In genomic region chr16:49782405-49782804, GRCh38 we compare ENCODE assay signal across 24 cellular contexts.
"Had no signal": no experiment of that assay in that cellular context is flagged by ENCODE, and none has a peak within 500 bp of the region (broad histone marks: within the 10 kb centered on the region; RNA-seq: fewer than 3 reads in every experiment).

No MANE protein-coding gene starts in this region.

- H3K4me3 ChIP-seq: lung, suprapubic skin, tibial nerve had no signal

- H3K9me3 ChIP-seq: suprapubic skin, tibial nerve had no signal

- ATAC-seq: esophagus mucosa, left lobe of liver, natural killer cell, T-helper 17 cell had no signal

- H3K36me3 ChIP-seq: brain microvascular endothelial cell, suprapubic skin, tibial nerve had no signal

- H3K27me3 ChIP-seq: brain microvascular endothelial cell, suprapubic skin, tibial nerve had no signal

- DNase-seq: activated CD4-positive, alpha-beta memory T cell treated with anti-CD3 and anti-CD28 coated beads for 36 hours; activated CD4-positive, alpha-beta T cell treated with anti-CD3 and anti-CD28 coated beads, Interleukin-2, amount 10 ng/mL, durations not matched to agents 24 days and 14 days; activated CD4-positive, CD25-positive, alpha-beta regulatory T cell treated with anti-CD3 and anti-CD28 coated beads, Interleukin-2, amount 50 U/mL, for 72 hours; activated CD8-positive, alpha-beta memory T cell treated with anti-CD3 and anti-CD28 coated beads, Interleukin-2, amount 50 U/mL, for 4 hours; activated gamma-delta T cell treated with Interleukin-2 at 50 U/mL for 16 hours; activated naive CD4-positive, alpha-beta T cell treated with anti-CD3 and anti-CD28 coated beads, Interleukin-2, amount 50 U/mL, for 16 hours; activated T-cell treated with anti-CD3 and anti-CD28 coated beads, Interleukin-2, amount 50 U/mL, for 1 hour; amniotic stem cell; brain microvascular endothelial cell; central memory CD4-positive, alpha-beta T cell; foreskin fibroblast; head of caudate nucleus; mesendoderm; natural killer cell; posterior cingulate gyrus; small intestine; stimulated activated naive CD4-positive, alpha-beta T cell; T-helper 17 cell; T1000 had no signal

- H3K27ac ChIP-seq: brain microvascular endothelial cell, suprapubic skin, tibial nerve had no signal
